In genomic region chr1:154696001-154696400, GRCh38 we compare ENCODE assay signal across 10 cellular contexts.
DNase-seq lines count a peak whose midpoint lies in the region; FAIRE-seq and TF ChIP-seq lines count a peak whose summit lies in the region.
"Had no signal": no experiment of that assay in that cellular context is flagged by ENCODE, and none has a peak within 500 bp of the region (broad histone marks: within the 10 kb centered on the region; RNA-seq: fewer than 3 reads in every experiment).

No MANE protein-coding gene starts in this region.

- no peaks in the 10 kb centered on the region for H3K9me2 ChIP-seq in GM23248 (ENCODE audit: insufficient read depth)

- TF ChIP-seq CTCF in AG04450 (IDR thresholded peaks at IDR 0.05; ENCODE audit: low read depth, low read length) (peak; percentile 51), adrenal gland (IDR thresholded peaks at IDR 0.05) (peak in 2 of 6 experiments; percentile 22 to 33), kidney (IDR thresholded peaks at IDR 0.05; ENCODE audit: borderline replicate concordance, extremely low read depth, insufficient read depth) (peak; percentile 10), ascending aorta (IDR thresholded peaks at IDR 0.05) (no peak), stomach (IDR thresholded peaks at IDR 0.05) (no peak)

- no peaks in the 10 kb centered on the region for H4K20me1 ChIP-seq in GM23248 (ENCODE audit: insufficient read depth)

- in situ Hi-C loops in GM23248 (cut with MboI) = no loop called here

- FAIRE-seq in kidney (lab: Jason Lieb, UNC) = no peak

- no peak overlapping the region for H3K4me2 ChIP-seq in GM23248 (ENCODE audit: unreplicated experiment)

- no peaks in the 10 kb centered on the region for H3K79me2 ChIP-seq in GM23248 (ENCODE audit: insufficient read depth)

- no peak for TF ChIP-seq EP300 in stomach (IDR thresholded peaks at IDR 0.05)

- 39 to 48% methylated on average over 2 of the region's 2 CpGs for WGBS in GM23248 (ENCODE audit: low coverage in 1 of 2, low lambda C conversion rate in 2 of 2, missing lambda C conversion rate in 2 of 2), 2 experiments
- 16 to 35% (median 29%) methylated on average over 2 of the region's 2 CpGs for WGBS in adrenal gland, 4 donors
- WGBS in stomach, 5 donors = 37 to 55% (median 46%) methylated on average over 2 of the region's 2 CpGs

- TF ChIP-seq POLR2A in adrenal gland (IDR thresholded peaks at IDR 0.05) (no peak), stomach (IDR thresholded peaks at IDR 0.05) (no peak)

- H3K9ac ChIP-seq in GM23248 (no peak overlapping the region), kidney (ENCODE audit: low read length in 2 of 2) (no peak overlapping the region)

- no peak overlapping the region for H3K4me3 ChIP-seq in AG04450 (ENCODE audit: low read depth, low read length)
- no peak overlapping the region for H3K4me3 ChIP-seq in GM23248
- no peak overlapping the region for H3K4me3 ChIP-seq in adrenal gland
- no peak overlapping the region for H3K4me3 ChIP-seq in kidney (ENCODE audit: low read length in 2 of 2)
- no peak overlapping the region for H3K4me3 ChIP-seq in ascending aorta
- no peak overlapping the region for H3K4me3 ChIP-seq in stomach

- intact Hi-C loops in adrenal gland (cut with DNase I) (no loop called here), kidney (cut with DNase I) (no loop called here), ascending aorta (cut with DNase I) (no loop called here), stomach (cut with DNase I; ENCODE audit: low total_unique reads) (no loop called here)

- no peaks in the 10 kb centered on the region for H3F3A ChIP-seq in GM23248 (ENCODE audit: insufficient read depth)

- H3K36me3 ChIP-seq in GM23248 (ENCODE audit: low read depth) (no peaks in the 10 kb centered on the region), adrenal gland (replicated peaks in 1 of 2) (no peaks in the 10 kb centered on the region), kidney (ENCODE audit: control insufficient read depth in 1 of 2, insufficient read depth in 2 of 2, low read length in 2 of 2) (no peaks in the 10 kb centered on the region), ascending aorta (no peaks in the 10 kb centered on the region), stomach (no peaks in the 10 kb centered on the region)

- no peak overlapping the region for H2AFZ ChIP-seq in GM23248

- H3K9me3 ChIP-seq in AG04450 (ENCODE audit: control insufficient read depth, insufficient read depth, low read length) (no peaks in the 10 kb centered on the region), GM23248 (ENCODE audit: low read depth) (no peaks in the 10 kb centered on the region), adrenal gland (replicated peaks in 1 of 3) (no peaks in the 10 kb centered on the region), kidney (ENCODE audit: control insufficient read depth in 1 of 2, low read length in 2 of 2) (no peaks in the 10 kb centered on the region), ascending aorta (no peaks in the 10 kb centered on the region), stomach (no peaks in the 10 kb centered on the region)

- H3K27me3 ChIP-seq in AG04450 (ENCODE audit: control insufficient read depth, insufficient read depth, low read length) = peaks cover 5% of the 10 kb centered on the region
- peaks cover 28% of the 10 kb centered on the region for H3K27me3 ChIP-seq in GM23248 (replicated peaks; ENCODE audit: insufficient read depth)
- no peaks in the 10 kb centered on the region for H3K27me3 ChIP-seq in adrenal gland
- H3K27me3 ChIP-seq in ascending aorta = no peaks in the 10 kb centered on the region
- H3K27me3 ChIP-seq in stomach = peaks cover 0 to 14% (median 0%) of the 10 kb centered on the region in 3 donors

- no peak overlapping the region for H3K27ac ChIP-seq in AG04450 (ENCODE audit: low read depth, low read length)
- no peak overlapping the region for H3K27ac ChIP-seq in GM23248
- H3K27ac ChIP-seq in adrenal gland = no peak overlapping the region
- H3K27ac ChIP-seq in kidney (ENCODE audit: low read depth in 2 of 2, low read length in 2 of 2) = no peak overlapping the region
- no peak overlapping the region for H3K27ac ChIP-seq in ascending aorta
- no peak overlapping the region for H3K27ac ChIP-seq in stomach

- POLR2A ChIA-PET in AG04450 (lab: Yijun Ruan, JAX) = no interaction called here

- CTCF ChIA-PET in AG04450 (lab: Charles Lee) = interaction anchor here (1.8 kb wide), 1 partner anchor 27 kb away, joined by 4 read pairs; no protein-coding TSS in a partner anchor

- DNase-seq in AG04450 (ENCODE audit: low read depth, low spot score) (no peak), GM23248 (peak; percentile 43), adrenal gland (peak in 4 of 7 donors; percentile 20 to 30 (median 22)), kidney (no peak), ascending aorta (ENCODE audit: low spot score in 2 of 2) (no peak), NCI-H748 (lab: John Stamatoyannopoulos, UW; ENCODE audit: unreplicated experiment) (no peak), NCI-H226 (no peak), stomach (no peak)
- DNase-seq: caudate nucleus, occipital lobe had no signal

- H3K4me1 ChIP-seq in GM23248 (ENCODE audit: insufficient read depth) (no peaks in the 10 kb centered on the region), adrenal gland (replicated peaks in 1 of 2) (peaks cover 0 to 6% of the 10 kb centered on the region in 2 donors), kidney (ENCODE audit: control insufficient read depth in 1 of 2, insufficient read depth in 1 of 2, low read depth in 1 of 2, low read length in 2 of 2) (no peaks in the 10 kb centered on the region), ascending aorta (no peaks in the 10 kb centered on the region), stomach (no peaks in the 10 kb centered on the region)

Comparison
In these comparisons a context has a peak if more than half of its experiments do, and no peak if none do; other contexts are left out.
1. DNase-seq: peak in GM23248 (single experiment) and adrenal gland (4 of 7); none in AG04450 (single experiment), kidney (single experiment), ascending aorta (0 of 2), NCI-H748 (single experiment), NCI-H226 (single experiment) and stomach (single experiment).
2. CTCF ChIP-seq: peak in AG04450 (single experiment) and kidney (single experiment); none in ascending aorta (0 of 3) and stomach (0 of 7).